ENCODE assay signal across 29 cellular contexts in genomic region chr10:67990093-67990492, GRCh38.
"Had no signal": no experiment of that assay in that cellular context is flagged by ENCODE, and none has a peak within 500 bp of the region (broad histone marks: within the 10 kb centered on the region; RNA-seq: fewer than 3 reads in every experiment).

No MANE protein-coding gene starts in this region.

- H3K27ac Mint-ChIP-seq: activated CD4-positive, alpha-beta T cell treated with anti-CD3 and anti-CD28 coated beads for 36 hours; T-helper 2 cell treated with Interferon-gamma antibody and Interleukin-4, amounts not matched to agents 5 μg/mL and 100 μg/mL, for 36 hours had no signal

- H3K9me3 Mint-ChIP-seq: activated naive CD4-positive, alpha-beta T cell treated with anti-CD3 and anti-CD28 coated beads, Interleukin-2, amount 50 U/mL, for 72 hours; immature natural killer cell; mesothelial cell of epicardium; naive B cell; neural crest cell; T-cell; T-helper 2 cell treated with Interferon-gamma antibody and Interleukin-4, amounts not matched to agents 5 μg/mL and 100 μg/mL, for 36 hours had no signal

- H3K27ac ChIP-seq: breast epithelium, esophagus muscularis mucosa, foreskin keratinocyte, heart left ventricle, parathyroid adenoma, psoas muscle, sigmoid colon, thoracic aorta had no signal

- H3K4me3 ChIP-seq: breast epithelium, esophagus muscularis mucosa, heart left ventricle, psoas muscle, sigmoid colon, thoracic aorta had no signal

- H3K4me1 ChIP-seq: breast epithelium, esophagus muscularis mucosa, foreskin keratinocyte, heart left ventricle, parathyroid adenoma, psoas muscle, sigmoid colon had no signal

- H3K4me1 Mint-ChIP-seq: activated CD4-positive, alpha-beta T cell treated with anti-CD3 and anti-CD28 coated beads for 36 hours; mesothelial cell of epicardium; neural crest cell had no signal

- H3K27me3 Mint-ChIP-seq: activated CD4-positive, alpha-beta T cell treated with anti-CD3 and anti-CD28 coated beads for 36 hours; naive B cell; T-cell had no signal

- DNase-seq: activated CD4-positive, alpha-beta T cell treated with anti-CD3 and anti-CD28 coated beads for 36 hours; activated CD4-positive, CD25-positive, alpha-beta regulatory T cell; activated CD8-positive, alpha-beta memory T cell treated with anti-CD3 and anti-CD28 coated beads for 24 hours; activated naive CD4-positive, alpha-beta T cell; central memory CD4-positive, alpha-beta T cell; dermis blood vessel endothelial cell; effector CD4-positive, alpha-beta T cell; foreskin keratinocyte; heart left ventricle; hypothalamus; immature natural killer cell; kidney; naive B cell; nucleus accumbens; psoas muscle; sigmoid colon; small intestine; stimulated activated CD4-positive, alpha-beta T cell treated with anti-CD3 and anti-CD28 coated beads, Interleukin-1b, Interleukin-23, amount 100 ng/mL, for 48 hours; stimulated activated naive CD4-positive, alpha-beta T cell; T-cell; trophoblast cell had no signal

- H3K4me3 Mint-ChIP-seq: activated CD4-positive, alpha-beta T cell treated with anti-CD3 and anti-CD28 coated beads for 36 hours; immature natural killer cell; mesothelial cell of epicardium; naive B cell; neural crest cell; T-cell; T-helper 2 cell treated with Interferon-gamma antibody and Interleukin-4, amounts not matched to agents 5 μg/mL and 100 μg/mL, for 36 hours had no signal

- ATAC-seq: activated CD4-positive, alpha-beta T cell treated with anti-CD3 and anti-CD28 coated beads for 36 hours; activated naive CD4-positive, alpha-beta T cell treated with anti-CD3 and anti-CD28 coated beads, Interleukin-2, amount 50 U/mL, for 72 hours; foreskin keratinocyte; heart left ventricle; psoas muscle; T-cell had no signal

- H3K9me3 ChIP-seq: breast epithelium, esophagus muscularis mucosa, heart left ventricle, psoas muscle, sigmoid colon, thoracic aorta had no signal

- H3K27me3 ChIP-seq: breast epithelium, esophagus muscularis mucosa, foreskin keratinocyte, heart left ventricle, sigmoid colon had no signal
